Comparison of ENCODE assay signal across 9 cellular contexts in genomic region chr21:31557956-31558838, GRCh38.
DNase-seq lines count a peak whose midpoint lies in the region; ATAC-seq and TF ChIP-seq lines count a peak whose summit lies in the region.
"Had no signal": no experiment of that assay in that cellular context is flagged by ENCODE, and none has a peak within 500 bp of the region (broad histone marks: within the 10 kb centered on the region; RNA-seq: fewer than 3 reads in every experiment).

No MANE protein-coding gene starts in this region.

- H3K9me3 Mint-ChIP-seq in IgD-negative memory B cell (peaks cover 0 to 2% (median 0%) of the 10 kb centered on the region in 3 donors), activated B cell treated with CpG ODN at 0.5 μM for 24 hours (no peaks in the 10 kb centered on the region)
- H3K9me3 Mint-ChIP-seq in dendritic cell treated with granulocyte-macrophage colony-stimulating factor and Interleukin-4, amounts not matched to agents 40 ng/mL and 50 ng/mL, for 4 days: no peaks in the 10 kb centered on the region

- H3K27ac Mint-ChIP-seq in IgD-negative memory B cell: no peak overlapping the region
- no peak overlapping the region for H3K27ac Mint-ChIP-seq in activated B cell treated with CpG ODN at 0.5 μM for 24 hours
- no peak overlapping the region for H3K27ac Mint-ChIP-seq in dendritic cell treated with granulocyte-macrophage colony-stimulating factor and Interleukin-4, amounts not matched to agents 40 ng/mL and 50 ng/mL, for 4 days

- H3K4me3 ChIP-seq in stomach: peak overlapping the region; percentile 58 to 75 (median 64)
- H3K4me3 ChIP-seq: SK-N-MC had no signal

- POLR2A ChIA-PET in activated B cell treated with CpG ODN at 0.5 μM for 24 hours (lab: Charles Lee): interaction anchor here (0.6 to 1.9 kb wide), 2 partner anchors 199 to 232 kb away, joined by 6 to 20 read pairs; no protein-coding TSS in a partner anchor

- intact Hi-C loops in activated B cell treated with CpG ODN at 0.5 μM for 24 hours (cut with micrococcal nuclease): loop anchor here (2.0 to 10.0 kb wide), 3 partner anchors 101 to 217 kb away; partner anchors contain the start of genes SCAF4 and SOD1
- intact Hi-C loops in dendritic cell treated with granulocyte-macrophage colony-stimulating factor and Interleukin-4, amounts not matched to agents 40 ng/mL and 50 ng/mL, for 4 days (cut with micrococcal nuclease): no loop called here
- intact Hi-C loops in stomach (cut with DNase I; ENCODE audit: low total_unique reads): no loop called here

- H3K27me3 ChIP-seq in stomach: peaks cover 16 to 81% (median 27%) of the 10 kb centered on the region in 3 donors

- TF ChIP-seq CTCF in GM13976 (IDR thresholded peaks at IDR 0.05; ENCODE audit: borderline replicate concordance, control extremely low read depth, extremely low read depth, insufficient read depth, missing control alignments) (no peak), activated B cell treated with CpG ODN at 0.5 μM for 24 hours (IDR thresholded peaks at IDR 0.05) (no peak), stomach (IDR thresholded peaks at IDR 0.05) (no peak)

- H3K4me1 Mint-ChIP-seq in IgD-negative memory B cell: peaks cover 2 to 18% (median 12%) of the 10 kb centered on the region in 3 donors
- H3K4me1 Mint-ChIP-seq in activated B cell treated with CpG ODN at 0.5 μM for 24 hours: peaks cover 24% of the 10 kb centered on the region
- peaks cover 30% of the 10 kb centered on the region for H3K4me1 Mint-ChIP-seq in dendritic cell treated with granulocyte-macrophage colony-stimulating factor and Interleukin-4, amounts not matched to agents 40 ng/mL and 50 ng/mL, for 4 days (ENCODE audit: low read depth)

- H3K4me3 Mint-ChIP-seq in IgD-negative memory B cell (peak overlapping the region; percentile 57 to 81 (median 65)), activated B cell treated with CpG ODN at 0.5 μM for 24 hours (peak overlapping the region; percentile 81)
- peak overlapping the region; percentile 54 for H3K4me3 Mint-ChIP-seq in dendritic cell treated with granulocyte-macrophage colony-stimulating factor and Interleukin-4, amounts not matched to agents 40 ng/mL and 50 ng/mL, for 4 days

- in situ Hi-C loops in GM13976 (cut with MboI; ENCODE audit: low sequenced_read_pairs, unreplicated experiment): no loop called here

- peak; percentile 33 for DNase-seq in GM13976 (ENCODE audit: low spot score)
- peak; percentile 26 for DNase-seq in activated B cell treated with CpG ODN at 0.5 μM for 24 hours
- peak; percentile 41 for DNase-seq in midbrain (lab: John Stamatoyannopoulos, UW)
- no peak for DNase-seq in stomach
- DNase-seq in MV-4-11 (lab: John Stamatoyannopoulos, UW): no peak

- H3K27ac ChIP-seq in stomach: no peak overlapping the region
- H3K27ac ChIP-seq: SK-N-MC had no signal

- no peaks in the 10 kb centered on the region for H3K36me3 Mint-ChIP-seq in IgD-negative memory B cell
- H3K36me3 Mint-ChIP-seq in activated B cell treated with CpG ODN at 0.5 μM for 24 hours (ENCODE audit: low read depth): no peaks in the 10 kb centered on the region
- no peaks in the 10 kb centered on the region for H3K36me3 Mint-ChIP-seq in dendritic cell treated with granulocyte-macrophage colony-stimulating factor and Interleukin-4, amounts not matched to agents 40 ng/mL and 50 ng/mL, for 4 days (ENCODE audit: low read depth)

- TF ChIP-seq POLR2A in stomach (IDR thresholded peaks at IDR 0.05): no peak

- H3K4me1 ChIP-seq in stomach: peaks cover 15 to 28% (median 26%) of the 10 kb centered on the region in 4 donors

- H3K36me3 ChIP-seq in stomach: no peaks in the 10 kb centered on the region

- ATAC-seq in activated B cell treated with CpG ODN at 0.5 μM for 24 hours (ENCODE audit: low read depth) (no peak), HG02610 (IDR thresholded peaks at IDR 0.05; ENCODE audit: unreplicated experiment) (no peak)

- no peak for TF ChIP-seq EP300 in stomach (IDR thresholded peaks at IDR 0.05)

- peaks cover 27% of the 10 kb centered on the region for H3K27me3 Mint-ChIP-seq in IgD-negative memory B cell
- H3K27me3 Mint-ChIP-seq in activated B cell treated with CpG ODN at 0.5 μM for 24 hours: peaks cover 30% of the 10 kb centered on the region
- H3K27me3 Mint-ChIP-seq in dendritic cell treated with granulocyte-macrophage colony-stimulating factor and Interleukin-4, amounts not matched to agents 40 ng/mL and 50 ng/mL, for 4 days: peaks cover 60% of the 10 kb centered on the region

- CTCF ChIA-PET in activated B cell treated with CpG ODN at 0.5 μM for 24 hours (lab: Charles Lee): interaction anchor here (0.9 to 1.7 kb wide), 5 partner anchors 12 to 459 kb away, joined by 3 to 6 read pairs (median 4); no protein-coding TSS in a partner anchor

- no peaks in the 10 kb centered on the region for H3K9me3 ChIP-seq in stomach

- WGBS in stomach, 5 donors: 0 to 1% (median 1%) methylated on average over 4 to 98 of the region's 98 CpGs

Comparison
In these comparisons a context has a peak if more than half of its experiments do, and no peak if none do; other contexts are left out.
1. DNase-seq: peak in GM13976 (single experiment), activated B cell treated with CpG ODN at 0.5 μM for 24 hours (single experiment) and midbrain (single experiment); none in stomach (single experiment) and MV-4-11 (single experiment).
2. Peak in every context shown above with its lines, with median percentiles within 50 percentile points of each other: H3K4me3 Mint-ChIP-seq.